Comparison of ENCODE assay signal across 7 cellular contexts in genomic region chr7:150406565-150407421, GRCh38. TPM values are rescaled to one million over a fixed set of nuclear protein-coding genes. Genes with fewer than 3 reads are reported as not detected.
DNase-seq lines count a peak whose midpoint lies in the region; ATAC-seq, FAIRE-seq and TF ChIP-seq lines count a peak whose summit lies in the region.

No MANE protein-coding gene starts in this region.

- peaks cover 39 to 63% of the 10 kb centered on the region in 2 experiments for H3K4me1 ChIP-seq in K562 (replicated peaks in 1 of 2; ENCODE audit: control insufficient read depth in 2 of 2, insufficient read depth in 2 of 2, low read length in 2 of 2)
- H3K4me1 ChIP-seq in mucosa of rectum (ENCODE audit: control insufficient read depth in 2 of 2, insufficient read depth in 2 of 2, low read length in 2 of 2), result peaks cover 37 to 42% of the 10 kb centered on the region in 2 donors
- H3K4me1 ChIP-seq in uterus, result peaks cover 8 to 9% of the 10 kb centered on the region in 2 donors

- H4K20me1 ChIP-seq in K562 (replicated peaks; ENCODE audit: control insufficient read depth, insufficient read depth, low read length), result no peaks in the 10 kb centered on the region

- ATAC-seq in GM18517 (IDR thresholded peaks at IDR 0.05; ENCODE audit: unreplicated experiment), result peak; percentile 76
- ATAC-seq in K562, result no peak

- H3K27ac ChIP-seq in K562 (ENCODE audit: extremely low read depth, low read depth, low read length) (peak overlapping the region; percentile 95), mucosa of rectum (ENCODE audit: low read depth in 2 of 2, low read length in 2 of 2) (peak overlapping the region; percentile 92 to 93), uterus (peak overlapping the region; percentile 98 to 99)

- in situ Hi-C loops in K562 (cut with MboI), result no loop called here

- BruUV-seq in K562 (replicated peaks; lab: Mats Ljungman, UMichigan), result TSS peak; percentile 60

- H3K9me3 ChIP-seq in K562 (replicated peaks; ENCODE audit: control insufficient read depth, insufficient read depth, low read depth, low read length) (no peaks in the 10 kb centered on the region), mucosa of rectum (ENCODE audit: control insufficient read depth in 2 of 2, low read length in 2 of 2) (no peaks in the 10 kb centered on the region), uterus (no peaks in the 10 kb centered on the region)

- TF ChIP-seq POLR2A in K562 (conservative IDR thresholded peaks at IDR 0.05), result no peak
- no peak for TF ChIP-seq POLR2A in uterus (IDR thresholded peaks at IDR 0.05)

- H3K36me3 ChIP-seq in K562 (ENCODE audit: control insufficient read depth, insufficient read depth, low read length) (peaks cover 13% of the 10 kb centered on the region; the same call in 1 of the 3 replicates), mucosa of rectum (ENCODE audit: control insufficient read depth in 2 of 2, insufficient read depth in 2 of 2, low read length in 2 of 2) (peaks cover 6 to 23% of the 10 kb centered on the region in 2 donors), uterus (no peaks in the 10 kb centered on the region)

- TF ChIP-seq CTCF in HFF-Myc (IDR thresholded peaks at IDR 0.05; ENCODE audit: low read depth, low read length, missing control alignments), result no peak
- TF ChIP-seq CTCF in K562 (IDR thresholded peaks at IDR 0.05 in 2 of 3, conservative IDR thresholded peaks at IDR 0.05 in 1 of 3; ENCODE audit: insufficient read depth in 2 of 3, low read depth in 1 of 3, low read length in 3 of 3), result no peak
- TF ChIP-seq CTCF in uterus (IDR thresholded peaks at IDR 0.05), result no peak

- H3K9me1 ChIP-seq in K562 (ENCODE audit: control insufficient read depth, insufficient read depth, low read length), result peaks cover 2% of the 10 kb centered on the region

- TF ChIP-seq EP300 in K562 (IDR thresholded peaks at IDR 0.05; ENCODE audit: low read length), result peak; percentile 71

- peak overlapping the region; percentile 93 for H2AFZ ChIP-seq in K562 (ENCODE audit: low read depth, low read length)

- peak; percentile 32 for FAIRE-seq in K562 (lab: Jason Lieb, UNC)

- POLR2A ChIA-PET in K562 (lab: Yijun Ruan, JAX), result interaction anchor here (0.5 to 1.6 kb wide), 12 partner anchors 11 to 92 kb away, joined by 3 to 5 read pairs (median 4); partner anchors contain the start of gene REPIN1

- peaks cover 23% of the 10 kb centered on the region; the same call in 2 of the 3 replicates for H3K79me2 ChIP-seq in K562 (ENCODE audit: control insufficient read depth, insufficient read depth, low read length)

- H3K4me3 ChIP-seq in HFF-Myc (replicated peaks; ENCODE audit: low read depth, low read length) (peak overlapping the region; percentile 58), K562 (peak overlapping the region; percentile 65), mucosa of rectum (ENCODE audit: low read length in 2 of 2) (peak overlapping the region; percentile 70 to 80), uterus (peak overlapping the region in 1 of 2 donors; percentile 80)

- H3K27me3 ChIP-seq in K562 (ENCODE audit: control insufficient read depth in 2 of 2, insufficient read depth in 2 of 2, low read length in 2 of 2) (no peaks in the 10 kb centered on the region), mucosa of rectum (ENCODE audit: control insufficient read depth in 2 of 2, insufficient read depth in 2 of 2, low read length in 2 of 2) (no peaks in the 10 kb centered on the region), uterus (no peaks in the 10 kb centered on the region)

- DNase-seq in HFF-Myc (ENCODE audit: extremely low read depth, low read depth) (no peak), NCI-H1694 (lab: John Stamatoyannopoulos, UW) (peak; percentile 66), K562 (ENCODE audit: extremely low read depth in 1 of 4, low spot score in 3 of 4) (peak in 2 of 4 experiments; percentile 29 to 41), uterus (no peak), NCI-H748 treated with DMSO at 0.1 percent for 48 hours (lab: John Stamatoyannopoulos, UW) (no peak)

- WGBS in K562 (ENCODE audit: insufficient coverage, low coverage, missing lambda C conversion rate), result 29% methylated on average over 10 of the region's 10 CpGs

- intact Hi-C loops in K562 (cut with micrococcal nuclease) (no loop called here), uterus (cut with DNase I; ENCODE audit: low total_unique reads) (no loop called here)

- peak overlapping the region; percentile 91 to 94 for H3K9ac ChIP-seq in K562 (ENCODE audit: insufficient read depth in 1 of 2, low read depth in 2 of 2, low read length in 2 of 2)
- H3K9ac ChIP-seq in mucosa of rectum (ENCODE audit: low read depth in 1 of 2, low read length in 2 of 2), result peak overlapping the region; percentile 81 to 88

- CTCF ChIA-PET in K562 (lab: Yijun Ruan, JAX; ENCODE audit: low intra/inter-chr PET ratio), result no interaction called here

- TF ChIP-seq RAD21 in K562 (CRISPR knock-in tag; conservative IDR thresholded peaks at IDR 0.05 in 1 of 2, IDR thresholded peaks at IDR 0.05 in 1 of 2), result no peak; a peak in 1 of 4 replicates

- peak overlapping the region; percentile 82 for H3K4me2 ChIP-seq in K562 (ENCODE audit: insufficient read depth, low read length)

RNA-seq across cellular contexts. Expression of gene ZNF775, which starts 27.7 kb away (rescaled TPM):
- 3.1 and 10.5 TPM in 2 replicates for total RNA-seq in K562 (2011; cell fraction: chromatin; rRNA removed; ENCODE audit: low replicate concordance)
- total RNA-seq in K562 (2011; cell fraction: nucleolus; rRNA removed), result 12.0 and 14.7 TPM in 2 replicates
- total RNA-seq in K562 (2011; cell fraction: nucleoplasm; rRNA removed), result 5.9 TPM in 2 replicates
- total RNA-seq in K562 (2014; rRNA removed) (18.6 and 21.8 TPM in 2 replicates), K562 (2014; rRNA removed; fragmentation: Illumina TruSeq; extraction: Trizol) (1.1 and 1.8 TPM in 2 replicates), K562 (2015; rRNA removed; fragmentation: Illumina TruSeq; extraction: Trizol) (5.5 and 5.7 TPM in 2 replicates), K562 (2021) (18.7 and 19.2 TPM in 2 replicates), uterus (1 to 10 TPM in 3 of 4 donors, not detected in 1; 2.0 to 8.4 (median 6.7) TPM)
- polyA plus RNA-seq in K562 (2011; rRNA removed) (4.9 and 8.3 TPM in 2 replicates), K562 (2014; fragmentation: Illumina TruSeq; extraction: Trizol) (1.5 and 3.5 TPM in 2 replicates), K562 (2014; fragmentation: Nextera tagmentation; extraction: Ambion mirVana) (under 1 TPM; 0.04 to 0.20 TPM), K562 (2014; rRNA removed) (13.1 and 13.2 TPM in 2 replicates)
- polyA plus RNA-seq in K562 (2011; cell fraction: cytosol; rRNA removed), result 7.9 and 29.5 TPM in 2 replicates
- 9.1 and 15.1 TPM in 2 replicates for polyA plus RNA-seq in K562 (2011; cell fraction: nucleus; rRNA removed)
- 11.8 and 13.9 TPM in 2 replicates for polyA plus RNA-seq in K562 (2012)
- 1.3 and 1.6 TPM in 2 replicates for polyA minus RNA-seq in K562 (2011; rRNA and poly(A)+ RNA removed)
- 7.2 and 17.1 TPM in 2 replicates for polyA minus RNA-seq in K562 (2011; cell fraction: cytosol; rRNA and poly(A)+ RNA removed)
- polyA minus RNA-seq in K562 (2011; cell fraction: nucleus; rRNA and poly(A)+ RNA removed), result 4.3 and 5.3 TPM in 2 replicates

RNA-seq across cellular contexts. Expression of gene REPIN1, which starts 38.2 kb away (rescaled TPM):
- 109 and 296 TPM in 2 replicates for total RNA-seq in K562 (2011; cell fraction: chromatin; rRNA removed; ENCODE audit: low replicate concordance)
- total RNA-seq in K562 (2011; cell fraction: nucleolus; rRNA removed), result 251 and 260 TPM in 2 replicates
- 183 and 184 TPM in 2 replicates for total RNA-seq in K562 (2011; cell fraction: nucleoplasm; rRNA removed)
- total RNA-seq in K562 (2014; rRNA removed) (212 and 268 TPM in 2 replicates), K562 (2014; rRNA removed; fragmentation: Illumina TruSeq; extraction: Trizol) (46.9 and 56.8 TPM in 2 replicates), K562 (2015; rRNA removed; fragmentation: Illumina TruSeq; extraction: Trizol) (94.0 and 99.6 TPM in 2 replicates), K562 (2021) (277 and 283 TPM in 2 replicates), uterus (10 to 100 TPM in 3 of 4 donors, 1 to 10 TPM in 1; 9.7 to 80.8 (median 37.9) TPM)
- polyA plus RNA-seq in K562 (2011; rRNA removed) (130 and 189 TPM in 2 replicates), K562 (2014; fragmentation: Illumina TruSeq; extraction: Trizol) (94.3 and 120 TPM in 2 replicates), K562 (2014; fragmentation: Nextera tagmentation; extraction: Ambion mirVana) (10 to 100 TPM in 1 of 2 experiments, 1 to 10 TPM in 1; 8.1 to 11.0 TPM), K562 (2014; rRNA removed) (209 and 237 TPM in 2 replicates)
- 210 and 322 TPM in 2 replicates for polyA plus RNA-seq in K562 (2011; cell fraction: cytosol; rRNA removed)
- 461 and 543 TPM in 2 replicates for polyA plus RNA-seq in K562 (2011; cell fraction: nucleus; rRNA removed)
- polyA plus RNA-seq in K562 (2012), result 186 and 202 TPM in 2 replicates
- polyA minus RNA-seq in K562 (2011; rRNA and poly(A)+ RNA removed), result 65.6 and 71.9 TPM in 2 replicates
- polyA minus RNA-seq in K562 (2011; cell fraction: cytosol; rRNA and poly(A)+ RNA removed), result 96.6 and 122 TPM in 2 replicates
- polyA minus RNA-seq in K562 (2011; cell fraction: nucleus; rRNA and poly(A)+ RNA removed), result 81.0 and 130 TPM in 2 replicates

RNA-seq across cellular contexts. Expression of gene GIMAP8, which starts 43.6 kb away (rescaled TPM):
- total RNA-seq in K562 (2011; cell fraction: chromatin; rRNA removed; ENCODE audit: low replicate concordance), result not detected in 2 replicates
- not detected in 2 replicates for total RNA-seq in K562 (2011; cell fraction: nucleolus; rRNA removed)
- total RNA-seq in K562 (2011; cell fraction: nucleoplasm; rRNA removed), result not detected in 2 replicates
- total RNA-seq in K562 (2014; rRNA removed), result not detected in 2 replicates
- total RNA-seq in K562 (2014; rRNA removed; fragmentation: Illumina TruSeq; extraction: Trizol), result not detected in 2 replicates
- total RNA-seq in K562 (2015; rRNA removed; fragmentation: Illumina TruSeq; extraction: Trizol), result not detected in 2 replicates
- total RNA-seq in K562 (2021), result 0.16 TPM in 1 of 2 replicates, not detected in the other
- polyA plus RNA-seq in K562 (2011; rRNA removed), result not detected in 2 replicates
- polyA plus RNA-seq in K562 (2011; cell fraction: cytosol; rRNA removed), result not detected in 2 replicates
- not detected in 2 replicates for polyA plus RNA-seq in K562 (2011; cell fraction: nucleus; rRNA removed)
- 0.01 TPM in 2 replicates for polyA plus RNA-seq in K562 (2012)
- not detected in 2 replicates for polyA plus RNA-seq in K562 (2014; fragmentation: Illumina TruSeq; extraction: Trizol)
- polyA plus RNA-seq in K562 (2014; fragmentation: Nextera tagmentation; extraction: Ambion mirVana), result not detected
- polyA plus RNA-seq in K562 (2014; rRNA removed), result not detected in 2 replicates
- polyA minus RNA-seq in K562 (2011; rRNA and poly(A)+ RNA removed), result not detected in 2 replicates
- polyA minus RNA-seq in K562 (2011; cell fraction: cytosol; rRNA and poly(A)+ RNA removed), result not detected in 2 replicates
- polyA minus RNA-seq in K562 (2011; cell fraction: nucleus; rRNA and poly(A)+ RNA removed), result not detected in 2 replicates
- 10 to 100 TPM; 16.7 to 47.7 (median 25.6) TPM for total RNA-seq in uterus

Comparison
In these comparisons a context has a peak if more than half of its experiments do, and no peak if none do; other contexts are left out.
1. RNA of gene GIMAP8, which starts 43.6 kb away (total RNA-seq): 16.7 to 47.7 TPM in uterus; 0.16 TPM in K562; every median in the first group is over 10 times any median in the second.
2. Peak in every context shown above with its lines, with median percentiles within 50 percentile points of each other: H3K27ac ChIP-seq.